In genomic region chr19:2866495-2867024, GRCh38 we compare ENCODE assay signal across 23 cellular contexts. TPM values are rescaled to one million over a fixed set of nuclear protein-coding genes. Genes with fewer than 3 reads are reported as not detected.
"Had no signal": no experiment of that assay in that cellular context is flagged by ENCODE, and none has a peak within 500 bp of the region (broad histone marks: within the 10 kb centered on the region; RNA-seq: fewer than 3 reads in every experiment).

No MANE protein-coding gene starts in this region.

- DNase-seq: activated CD4-positive, alpha-beta T cell treated with anti-CD3 and anti-CD28 coated beads for 4 hours; activated gamma-delta T cell treated with Interleukin-2 at 50 U/mL for 16 hours; activated T-cell treated with anti-CD3 and anti-CD28 coated beads for 4 hours; dermis blood vessel endothelial cell; effector memory CD4-positive, alpha-beta T cell; esophagus squamous epithelium; foreskin keratinocyte; glutamatergic neuron; hippocampal formation; left cardiac atrium; mesenchymal stem cell; naive thymus-derived CD8-positive, alpha-beta T cell; trophoblast cell had no signal

- FAIRE-seq: endothelial cell of umbilical vein, islet of Langerhans, TTC549 had no signal

- H3K27ac ChIP-seq: adrenal gland, cardiac muscle cell, foreskin keratinocyte, neutrophil, parathyroid adenoma had no signal

- H3K79me2 ChIP-seq: parathyroid adenoma had no signal

- H3K9ac ChIP-seq: parathyroid adenoma had no signal

- H3K27me3 ChIP-seq: adrenal gland, cardiac muscle cell, esophagus squamous epithelium, foreskin keratinocyte, neutrophil had no signal

- H3K36me3 ChIP-seq: adrenal gland, cardiac muscle cell, esophagus squamous epithelium, neutrophil had no signal

- H3K9me3 ChIP-seq: adrenal gland, esophagus squamous epithelium, neutrophil had no signal

- H2AFZ ChIP-seq: parathyroid adenoma had no signal

- ATAC-seq: foreskin keratinocyte; left cardiac atrium; naive thymus-derived CD8-positive, alpha-beta T cell had no signal

- H3K4me1 ChIP-seq: adrenal gland, foreskin keratinocyte, parathyroid adenoma had no signal

- H3K4me3 ChIP-seq: cardiac muscle cell had no signal

RNA-seq across cellular contexts. Expression of gene ZNF556, which starts 0.6 kb away (rescaled TPM):
- total RNA-seq: activated CD4-positive, alpha-beta memory T cell treated with anti-CD3 and anti-CD28 coated beads for 36 hours; activated T-helper 1 cell treated with anti-CD3 and anti-CD28 coated beads, Interleukin-12 subunit alpha, Interleukin-12 subunit beta, Interleukin-2, Interleukin-4 antibody, amounts not matched to agents 30 ng/mL and 10 ng/mL and 1 ng/mL, durations not matched to agents 14 hours and 24 hours and 36 hours; endothelial cell of umbilical vein; foreskin keratinocyte; left cardiac atrium; mucosa of gallbladder; naive thymus-derived CD8-positive, alpha-beta T cell had no signal
- polyA plus RNA-seq: foreskin keratinocyte; naive thymus-derived CD8-positive, alpha-beta T cell had no signal
